Comparison of ENCODE assay signal across 10 cellular contexts in the genomic region with DNA sequence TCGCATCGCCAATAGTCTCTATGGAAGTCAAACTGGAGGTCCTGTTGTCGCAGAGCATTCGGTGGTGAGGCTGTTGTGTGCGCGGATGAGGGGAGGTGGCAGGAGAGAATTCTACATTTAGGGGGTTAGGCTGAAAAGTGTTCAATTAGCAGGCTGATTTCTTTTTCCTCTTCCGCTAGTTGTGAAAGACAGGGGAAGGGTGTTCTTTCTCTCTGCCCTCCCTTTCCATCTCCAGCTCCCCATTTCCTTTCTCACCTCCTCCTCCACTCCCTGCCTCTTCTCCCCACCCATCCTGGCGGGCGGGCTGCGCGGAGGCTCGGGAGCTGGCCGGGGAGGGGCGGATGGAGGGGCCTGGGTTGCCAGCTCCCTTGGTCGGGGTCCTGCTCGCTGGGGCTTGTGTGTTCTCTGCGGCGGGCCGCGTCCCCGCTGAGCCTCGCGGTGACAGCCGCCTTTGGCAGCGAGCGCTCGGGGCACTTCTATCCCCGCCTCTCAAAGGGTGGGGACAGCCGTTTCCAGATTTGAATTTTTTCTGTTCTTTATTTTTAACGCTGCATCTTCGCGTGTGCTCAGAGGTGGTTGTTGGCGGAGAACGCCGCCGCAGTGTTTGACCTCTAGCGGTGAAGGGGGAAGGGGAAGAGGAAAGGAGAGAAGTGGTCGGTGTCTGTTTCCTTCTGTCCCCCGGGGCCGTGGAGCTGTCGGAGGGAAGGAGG. TPM values are rescaled to one million over a fixed set of nuclear protein-coding genes. Genes with fewer than 3 reads are reported as not detected.
DNase-seq lines count a peak whose midpoint lies in the region; ATAC-seq and TF ChIP-seq lines count a peak whose summit lies in the region.
"Had no signal": no experiment of that assay in that cellular context is flagged by ENCODE, and none has a peak within 500 bp of the region (broad histone marks: within the 10 kb centered on the region; RNA-seq: fewer than 3 reads in every experiment).

No MANE protein-coding gene starts in this region.

- H3K36me3 Mint-ChIP-seq in glutamatergic neuron (ENCODE audit: unreplicated experiment) (peaks cover 19% of the 10 kb centered on the region), natural killer cell (peaks cover 8% of the 10 kb centered on the region)

- intact Hi-C loops in spleen (cut with DNase I; ENCODE audit: low total_unique reads): no loop called here
- intact Hi-C loops in natural killer cell (cut with micrococcal nuclease): no loop called here

- H3K4me1 Mint-ChIP-seq in glutamatergic neuron (ENCODE audit: low read depth, unreplicated experiment) (peaks cover 14% of the 10 kb centered on the region), natural killer cell (no peaks in the 10 kb centered on the region)

- peak overlapping the region in 7 of 8 donors; percentile 28 to 65 (median 39) for H3K4me3 ChIP-seq in spleen

- WGBS in spleen, 5 donors: 4 to 7% (median 5%) methylated on average over 35 to 41 of the region's 41 CpGs

- peak overlapping the region in 6 of 8 donors; percentile 33 to 77 (median 62) for H3K27ac ChIP-seq in spleen
- H3K27ac ChIP-seq: C4-2B had no signal

- peaks cover 47% of the 10 kb centered on the region for H3K27me3 Mint-ChIP-seq in glutamatergic neuron (ENCODE audit: unreplicated experiment)
- peaks cover 36 to 39% of the 10 kb centered on the region in 2 donors for H3K27me3 Mint-ChIP-seq in natural killer cell (ENCODE audit: low read depth in 2 of 2)

- no peak for TF ChIP-seq POLR2A in spleen (IDR thresholded peaks at IDR 0.05)

- TF ChIP-seq CTCF in glutamatergic neuron (IDR thresholded peaks at IDR 0.05; ENCODE audit: partially characterized antibody, unreplicated experiment) (no peak), spleen (IDR thresholded peaks at IDR 0.05 in 8 of 11, conservative IDR thresholded peaks at IDR 0.05 in 3 of 11) (no peak), natural killer cell (IDR thresholded peaks at IDR 0.05) (no peak)

- peaks cover 0 to 20% (median 0%) of the 10 kb centered on the region in 8 donors for H3K9me3 ChIP-seq in spleen

- H3K27me3 ChIP-seq in spleen (replicated peaks in 1 of 7): peaks cover 0 to 100% (median 77%) of the 10 kb centered on the region in 7 donors

- peaks cover 61% of the 10 kb centered on the region for H3K9me3 Mint-ChIP-seq in glutamatergic neuron (ENCODE audit: unreplicated experiment)
- no peaks in the 10 kb centered on the region for H3K9me3 Mint-ChIP-seq in natural killer cell

- H3K4me3 Mint-ChIP-seq in glutamatergic neuron (ENCODE audit: unreplicated experiment) (peak overlapping the region; percentile 97), natural killer cell (no peak overlapping the region)

- peaks cover 17 to 55% (median 41%) of the 10 kb centered on the region in 6 donors for H3K4me1 ChIP-seq in spleen

- DNase-seq in NCI-H524 (lab: John Stamatoyannopoulos, UW) (peak; percentile 30 to 67), NCI-H524 treated with DMSO at 0.1 percent for 48 hours (lab: John Stamatoyannopoulos, UW) (no peak), NCI-H748 treated with DMSO at 0.1 percent for 48 hours (lab: John Stamatoyannopoulos, UW) (peak; percentile 53), glutamatergic neuron (peak; percentile 37), spleen (no peak), natural killer cell (no peak), NCI-H774 (lab: John Stamatoyannopoulos, UW) (no peak)
- no peak for DNase-seq in stimulated activated CD4-positive, alpha-beta T cell treated with anti-CD3 and anti-CD28 coated beads, Interleukin-12 subunit alpha, Interleukin-12 subunit beta, amount 100 ng/mL, for 4 hours
- DNase-seq: NK-92 treated with Interleukin-12 subunit alpha and Interleukin-12 subunit beta, amount 100 ng/mL, for 24 hours had no signal

- H3K27ac Mint-ChIP-seq in glutamatergic neuron (ENCODE audit: unreplicated experiment) (peak overlapping the region; percentile 100), natural killer cell (no peak overlapping the region)

- no peaks in the 10 kb centered on the region for H3K36me3 ChIP-seq in spleen

- ATAC-seq in natural killer cell: no peak

RNA-seq across cellular contexts. Expression of a gene that starts 3.6 kb away (rescaled TPM):
- total RNA-seq in glutamatergic neuron (ENCODE audit: unreplicated experiment) (576 TPM), spleen (under 1 TPM; 0.23 to 0.92 (median 0.32) TPM), natural killer cell (not detected)
- under 1 TPM; 0.09 to 0.32 (median 0.26) TPM for polyA plus RNA-seq in spleen

Comparison
In these comparisons a context has a peak if more than half of its experiments do, and no peak if none do; other contexts are left out.
1. DNase-seq: peak in NCI-H524 (2 of 2), NCI-H748 treated with DMSO at 0.1 percent for 48 hours (single experiment) and glutamatergic neuron (single experiment); none in NCI-H524 treated with DMSO at 0.1 percent for 48 hours (single experiment), spleen (single experiment), stimulated activated CD4-positive, alpha-beta T cell treated with anti-CD3 and anti-CD28 coated beads, Interleukin-12 subunit alpha, Interleukin-12 subunit beta, amount 100 ng/mL, for 4 hours (single experiment), natural killer cell (single experiment) and NCI-H774 (single experiment).
2. RNA of a gene that starts 3.6 kb away (total RNA-seq): 576 TPM in glutamatergic neuron (single experiment); 0.23 to 0.92 TPM in spleen and not detected in natural killer cell; every median in the first group is over 100 times any median in the second.